8 cellular contexts compared by ENCODE assay signal in the genomic region with DNA sequence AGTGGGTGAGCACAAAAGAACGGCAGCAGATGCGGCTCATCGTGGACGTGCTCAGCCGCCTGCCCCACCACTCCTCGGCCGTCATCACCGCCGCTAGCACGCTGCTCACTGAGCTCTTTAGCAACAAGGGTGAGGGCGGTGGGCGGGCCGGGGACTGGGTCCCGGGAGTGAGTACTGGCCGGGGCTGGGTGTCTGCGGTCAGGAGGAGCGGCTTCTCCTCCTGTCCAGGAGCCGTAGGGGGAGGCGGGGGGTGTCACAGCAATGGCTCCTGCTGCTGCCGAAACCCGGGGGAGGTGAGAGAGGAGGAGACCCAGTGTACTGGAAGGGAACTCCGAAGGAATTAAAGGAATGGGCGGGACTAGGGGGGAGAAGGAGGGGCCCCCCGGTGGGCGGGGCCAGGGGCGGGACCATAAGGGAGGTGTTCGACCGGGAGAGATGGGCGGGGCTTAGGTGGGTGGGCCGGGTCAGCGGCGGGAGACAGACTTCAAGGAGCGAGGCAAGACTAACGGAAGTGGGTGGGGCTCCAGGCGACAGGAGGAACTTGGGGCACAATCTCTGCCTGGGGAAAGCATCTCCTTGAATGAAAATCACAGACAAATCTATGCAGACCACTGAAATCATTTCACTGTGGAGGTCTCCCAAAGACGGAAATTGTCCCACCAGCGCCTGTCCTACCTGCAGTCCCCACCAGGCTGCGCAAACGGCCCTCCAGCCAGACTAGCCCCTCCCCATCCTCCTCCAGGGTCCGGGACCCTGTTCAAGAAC. TPM values are rescaled to one million over a fixed set of nuclear protein-coding genes. Genes with fewer than 3 reads are reported as not detected.
DNase-seq lines count a peak whose midpoint lies in the region; ATAC-seq and TF ChIP-seq lines count a peak whose summit lies in the region.

No MANE protein-coding gene starts in this region.

- H3K4me1 ChIP-seq in adrenal gland (replicated peaks in 1 of 2) = peaks cover 12 to 40% of the 10 kb centered on the region in 2 donors
- H3K4me1 ChIP-seq in left ventricle myocardium inferior = peaks cover 53% of the 10 kb centered on the region
- peaks cover 23% of the 10 kb centered on the region for H3K4me1 ChIP-seq in prostate gland (replicated peaks)

- peaks cover 0 to 4% of the 10 kb centered on the region in 2 donors for H3K36me3 ChIP-seq in adrenal gland (replicated peaks in 1 of 2)
- H3K36me3 ChIP-seq in left ventricle myocardium inferior = peaks cover 4% of the 10 kb centered on the region
- H3K36me3 ChIP-seq in prostate gland = no peaks in the 10 kb centered on the region

- H3K27me3 ChIP-seq in adrenal gland (peaks cover 20% of the 10 kb centered on the region), left ventricle myocardium inferior (ENCODE audit: low read depth) (peaks cover 34% of the 10 kb centered on the region), prostate gland (replicated peaks; ENCODE audit: insufficient read depth) (peaks cover 3% of the 10 kb centered on the region)

- no peaks in the 10 kb centered on the region for H3K9me3 Mint-ChIP-seq in T-cell

- peak overlapping the region in 1 of 5 donors; percentile 83 for H3K27ac ChIP-seq in adrenal gland
- H3K27ac ChIP-seq in left ventricle myocardium inferior (replicated peaks) = peak overlapping the region; percentile 50
- H3K27ac ChIP-seq in prostate gland = peak overlapping the region; percentile 62 to 64

- WGBS in adrenal gland, 4 donors = 1% methylated on average over 26 to 40 of the region's 40 CpGs
- WGBS in prostate gland = under 1% methylated on average over 39 of the region's 40 CpGs

- ATAC-seq in T-cell (replicated peaks in 1 of 4) = peak; percentile 84 to 93 (median 85)

- H3K27me3 Mint-ChIP-seq in T-cell = peaks cover 0 to 4% of the 10 kb centered on the region in 2 donors

- DNase-seq in Daoy (ENCODE audit: low read depth) (peak; percentile 95), HFF-Myc (ENCODE audit: extremely low read depth, low read depth) (peak; percentile 85), NCI-H146 (lab: John Stamatoyannopoulos, UW) (peak; percentile 90), T-cell (peak; percentile 82 to 98 (median 94)), adrenal gland (peak; percentile 94 to 99 (median 98)), left ventricle myocardium inferior (peak; percentile 98), prostate gland (ENCODE audit: low spot score) (peak; percentile 99), ureter (ENCODE audit: low spot score) (peak; percentile 99)

- peak overlapping the region; percentile 81 to 90 (median 84) for H3K4me3 Mint-ChIP-seq in T-cell

- POLR2A ChIA-PET in T-cell (lab: Charles Lee) = no interaction called here

- H3K4me1 Mint-ChIP-seq in T-cell = peaks cover 22 to 31% (median 27%) of the 10 kb centered on the region in 3 donors

- no peaks in the 10 kb centered on the region for H3K9me3 ChIP-seq in adrenal gland (replicated peaks in 1 of 3)
- H3K9me3 ChIP-seq in left ventricle myocardium inferior (replicated peaks) = no peaks in the 10 kb centered on the region
- H3K9me3 ChIP-seq in prostate gland = no peaks in the 10 kb centered on the region

- TF ChIP-seq CTCF in HFF-Myc (IDR thresholded peaks at IDR 0.05; ENCODE audit: low read depth, low read length, missing control alignments) (peak; percentile 40), adrenal gland (IDR thresholded peaks at IDR 0.05) (peak in 5 of 6 experiments; percentile 43 to 67 (median 53)), left ventricle myocardium inferior (IDR thresholded peaks at IDR 0.05; ENCODE audit: borderline replicate concordance) (peak; percentile 71), prostate gland (IDR thresholded peaks at IDR 0.05) (peak in 3 of 4 experiments; percentile 24 to 55 (median 53))

- H3K27ac Mint-ChIP-seq in T-cell = peak overlapping the region; percentile 20 to 72

- CTCF ChIA-PET in T-cell (lab: Charles Lee) = interaction anchor here (0.6 kb wide), 2 partner anchors 212 to 590 kb away, joined by 4 to 5 read pairs; no protein-coding TSS in a partner anchor

- intact Hi-C loops in adrenal gland (cut with DNase I) = no loop called here
- intact Hi-C loops in left ventricle myocardium inferior (cut with micrococcal nuclease) = no loop called here
- intact Hi-C loops in prostate gland (cut with DNase I) = no loop called here

- TF ChIP-seq POLR2A in adrenal gland (IDR thresholded peaks at IDR 0.05) (no peak), prostate gland (IDR thresholded peaks at IDR 0.05) (peak; percentile 65)

- peaks cover 10% of the 10 kb centered on the region for H3K36me3 Mint-ChIP-seq in T-cell

- H3K4me3 ChIP-seq in HFF-Myc (replicated peaks; ENCODE audit: low read depth, low read length) = peak overlapping the region; percentile 65
- H3K4me3 ChIP-seq in adrenal gland = peak overlapping the region in 2 of 4 donors; percentile 32 to 65
- H3K4me3 ChIP-seq in left ventricle myocardium inferior = peak overlapping the region; percentile 81
- peak overlapping the region; percentile 35 to 56 for H3K4me3 ChIP-seq in prostate gland

RNA-seq across cellular contexts. Expression of gene NAGS, which starts 2.3 kb away (rescaled TPM):
- total RNA-seq in Daoy (2014; rRNA removed; shearing (Covaris generic)) = 0.09 and 1.1 TPM in 2 replicates
- total RNA-seq in T-cell (1 to 10 TPM in 4 of 5 donors, under 1 TPM in 1; 0.35 to 2.4 (median 1.8) TPM), adrenal gland (1 to 10 TPM in 6 of 8 donors, under 1 TPM in 2; 0.66 to 4.4 (median 1.2) TPM), left ventricle myocardium inferior (0.11 TPM), prostate gland (1 to 10 TPM; 3.1 to 3.8 TPM), ureter (2.2 TPM)
- under 1 TPM; 0.37 to 0.88 (median 0.72) TPM for polyA plus RNA-seq in adrenal gland

RNA-seq across cellular contexts. Expression of gene TMEM101, which starts 8.0 kb away (rescaled TPM):
- total RNA-seq in Daoy (2014; rRNA removed; shearing (Covaris generic)) = 27.9 and 31.9 TPM in 2 replicates
- total RNA-seq in T-cell (10 to 100 TPM; 13.4 to 32.4 (median 26.6) TPM), adrenal gland (10 to 100 TPM; 20.4 to 51.9 (median 34.7) TPM), left ventricle myocardium inferior (18.3 TPM), prostate gland (10 to 100 TPM; 48.0 to 51.6 TPM), ureter (20.3 TPM)
- 10 to 100 TPM; 12.4 to 19.1 (median 12.7) TPM for polyA plus RNA-seq in adrenal gland

RNA-seq across cellular contexts. Expression of gene PYY, which starts 53.0 kb away (rescaled TPM):
- total RNA-seq in Daoy (2014; rRNA removed; shearing (Covaris generic)) = not detected in 2 replicates
- total RNA-seq in T-cell (not detected), adrenal gland (under 1 TPM in 1 of 8 donors, not detected in 7; 0.43 TPM), left ventricle myocardium inferior (not detected), prostate gland (not detected), ureter (not detected)
- not detected for polyA plus RNA-seq in adrenal gland

RNA-seq across cellular contexts. Expression of gene LSM12, which starts 59.7 kb away (rescaled TPM):
- 41.0 and 42.6 TPM in 2 replicates for total RNA-seq in Daoy (2014; rRNA removed; shearing (Covaris generic))
- total RNA-seq in T-cell (10 to 100 TPM; 29.4 to 39.0 (median 37.1) TPM), adrenal gland (10 to 100 TPM; 19.8 to 53.0 (median 40.0) TPM), left ventricle myocardium inferior (41.2 TPM), prostate gland (10 to 100 TPM; 30.0 to 45.2 TPM), ureter (62.5 TPM)
- 10 to 100 TPM; 28.9 to 54.7 (median 37.0) TPM for polyA plus RNA-seq in adrenal gland
